In the genomic region with DNA sequence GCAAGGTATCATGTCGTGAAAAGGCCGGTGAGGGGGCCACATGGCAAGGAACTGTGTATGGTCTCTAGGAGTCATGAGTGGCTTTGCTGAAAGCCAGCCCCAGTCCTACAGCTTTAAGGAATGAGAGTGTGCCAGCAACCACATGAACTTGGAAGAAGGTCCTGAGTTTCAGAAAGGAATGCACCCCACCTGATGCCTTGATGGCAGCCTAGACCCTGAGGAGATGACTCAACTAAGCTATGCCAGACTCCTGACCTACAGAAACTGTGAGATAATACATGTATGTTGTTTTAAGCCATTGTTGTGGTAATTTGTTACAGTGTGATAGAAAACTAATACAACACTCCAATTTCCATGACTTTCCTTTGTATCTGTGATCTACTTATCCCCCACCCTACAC, we compare ENCODE assay signal across 1 cellular context.
TF ChIP-seq lines count a peak whose summit lies in the region.

No MANE protein-coding gene starts in this region.

TF ChIP-seq in WTC11, 78 proteins besides CTCF, POLR2A, EP300 and RAD21 (continued from another document):
- TF ChIP-seq, protein P1, sequence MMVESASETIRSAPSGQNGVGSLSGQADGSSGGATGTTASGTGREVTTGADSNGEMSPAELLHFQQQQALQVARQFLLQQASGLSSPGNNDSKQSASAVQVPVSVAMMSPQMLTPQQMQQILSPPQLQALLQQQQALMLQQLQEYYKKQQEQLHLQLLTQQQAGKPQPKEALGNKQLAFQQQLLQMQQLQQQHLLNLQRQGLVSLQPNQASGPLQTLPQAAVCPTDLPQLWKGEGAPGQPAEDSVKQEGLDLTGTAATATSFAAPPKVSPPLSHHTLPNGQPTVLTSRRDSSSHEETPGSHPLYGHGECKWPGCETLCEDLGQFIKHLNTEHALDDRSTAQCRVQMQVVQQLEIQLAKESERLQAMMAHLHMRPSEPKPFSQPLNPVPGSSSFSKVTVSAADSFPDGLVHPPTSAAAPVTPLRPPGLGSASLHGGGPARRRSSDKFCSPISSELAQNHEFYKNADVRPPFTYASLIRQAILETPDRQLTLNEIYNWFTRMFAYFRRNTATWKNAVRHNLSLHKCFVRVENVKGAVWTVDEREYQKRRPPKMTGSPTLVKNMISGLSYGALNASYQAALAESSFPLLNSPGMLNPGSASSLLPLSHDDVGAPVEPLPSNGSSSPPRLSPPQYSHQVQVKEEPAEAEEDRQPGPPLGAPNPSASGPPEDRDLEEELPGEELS (CRISPR knock-in tag; IDR thresholded peaks at IDR 0.05), result no peak
- TF ChIP-seq, protein P2, sequence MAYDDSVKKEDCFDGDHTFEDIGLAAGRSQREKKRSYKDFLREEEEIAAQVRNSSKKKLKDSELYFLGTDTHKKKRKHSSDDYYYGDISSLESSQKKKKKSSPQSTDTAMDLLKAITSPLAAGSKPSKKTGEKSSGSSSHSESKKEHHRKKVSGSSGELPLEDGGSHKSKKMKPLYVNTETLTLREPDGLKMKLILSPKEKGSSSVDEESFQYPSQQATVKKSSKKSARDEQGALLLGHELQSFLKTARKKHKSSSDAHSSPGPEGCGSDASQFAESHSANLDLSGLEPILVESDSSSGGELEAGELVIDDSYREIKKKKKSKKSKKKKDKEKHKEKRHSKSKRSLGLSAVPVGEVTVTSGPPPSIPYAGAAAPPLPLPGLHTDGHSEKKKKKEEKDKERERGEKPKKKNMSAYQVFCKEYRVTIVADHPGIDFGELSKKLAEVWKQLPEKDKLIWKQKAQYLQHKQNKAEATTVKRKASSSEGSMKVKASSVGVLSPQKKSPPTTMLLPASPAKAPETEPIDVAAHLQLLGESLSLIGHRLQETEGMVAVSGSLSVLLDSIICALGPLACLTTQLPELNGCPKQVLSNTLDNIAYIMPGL (CRISPR knock-in tag; IDR thresholded peaks at IDR 0.05), result no peak
- TF ChIP-seq, protein P3, sequence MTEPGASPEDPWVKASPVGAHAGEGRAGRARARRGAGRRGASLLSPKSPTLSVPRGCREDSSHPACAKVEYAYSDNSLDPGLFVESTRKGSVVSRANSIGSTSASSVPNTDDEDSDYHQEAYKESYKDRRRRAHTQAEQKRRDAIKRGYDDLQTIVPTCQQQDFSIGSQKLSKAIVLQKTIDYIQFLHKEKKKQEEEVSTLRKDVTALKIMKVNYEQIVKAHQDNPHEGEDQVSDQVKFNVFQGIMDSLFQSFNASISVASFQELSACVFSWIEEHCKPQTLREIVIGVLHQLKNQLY (CRISPR knock-in tag; IDR thresholded peaks at IDR 0.05), result no peak
- no peak for TF ChIP-seq ELF4 (CRISPR knock-in tag; IDR thresholded peaks at IDR 0.05; ENCODE audit: low read depth)
- TF ChIP-seq, protein P4, sequence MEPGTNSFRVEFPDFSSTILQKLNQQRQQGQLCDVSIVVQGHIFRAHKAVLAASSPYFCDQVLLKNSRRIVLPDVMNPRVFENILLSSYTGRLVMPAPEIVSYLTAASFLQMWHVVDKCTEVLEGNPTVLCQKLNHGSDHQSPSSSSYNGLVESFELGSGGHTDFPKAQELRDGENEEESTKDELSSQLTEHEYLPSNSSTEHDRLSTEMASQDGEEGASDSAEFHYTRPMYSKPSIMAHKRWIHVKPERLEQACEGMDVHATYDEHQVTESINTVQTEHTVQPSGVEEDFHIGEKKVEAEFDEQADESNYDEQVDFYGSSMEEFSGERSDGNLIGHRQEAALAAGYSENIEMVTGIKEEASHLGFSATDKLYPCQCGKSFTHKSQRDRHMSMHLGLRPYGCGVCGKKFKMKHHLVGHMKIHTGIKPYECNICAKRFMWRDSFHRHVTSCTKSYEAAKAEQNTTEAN (CRISPR knock-in tag; IDR thresholded peaks at IDR 0.05), result no peak
- TF ChIP-seq, protein P5, sequence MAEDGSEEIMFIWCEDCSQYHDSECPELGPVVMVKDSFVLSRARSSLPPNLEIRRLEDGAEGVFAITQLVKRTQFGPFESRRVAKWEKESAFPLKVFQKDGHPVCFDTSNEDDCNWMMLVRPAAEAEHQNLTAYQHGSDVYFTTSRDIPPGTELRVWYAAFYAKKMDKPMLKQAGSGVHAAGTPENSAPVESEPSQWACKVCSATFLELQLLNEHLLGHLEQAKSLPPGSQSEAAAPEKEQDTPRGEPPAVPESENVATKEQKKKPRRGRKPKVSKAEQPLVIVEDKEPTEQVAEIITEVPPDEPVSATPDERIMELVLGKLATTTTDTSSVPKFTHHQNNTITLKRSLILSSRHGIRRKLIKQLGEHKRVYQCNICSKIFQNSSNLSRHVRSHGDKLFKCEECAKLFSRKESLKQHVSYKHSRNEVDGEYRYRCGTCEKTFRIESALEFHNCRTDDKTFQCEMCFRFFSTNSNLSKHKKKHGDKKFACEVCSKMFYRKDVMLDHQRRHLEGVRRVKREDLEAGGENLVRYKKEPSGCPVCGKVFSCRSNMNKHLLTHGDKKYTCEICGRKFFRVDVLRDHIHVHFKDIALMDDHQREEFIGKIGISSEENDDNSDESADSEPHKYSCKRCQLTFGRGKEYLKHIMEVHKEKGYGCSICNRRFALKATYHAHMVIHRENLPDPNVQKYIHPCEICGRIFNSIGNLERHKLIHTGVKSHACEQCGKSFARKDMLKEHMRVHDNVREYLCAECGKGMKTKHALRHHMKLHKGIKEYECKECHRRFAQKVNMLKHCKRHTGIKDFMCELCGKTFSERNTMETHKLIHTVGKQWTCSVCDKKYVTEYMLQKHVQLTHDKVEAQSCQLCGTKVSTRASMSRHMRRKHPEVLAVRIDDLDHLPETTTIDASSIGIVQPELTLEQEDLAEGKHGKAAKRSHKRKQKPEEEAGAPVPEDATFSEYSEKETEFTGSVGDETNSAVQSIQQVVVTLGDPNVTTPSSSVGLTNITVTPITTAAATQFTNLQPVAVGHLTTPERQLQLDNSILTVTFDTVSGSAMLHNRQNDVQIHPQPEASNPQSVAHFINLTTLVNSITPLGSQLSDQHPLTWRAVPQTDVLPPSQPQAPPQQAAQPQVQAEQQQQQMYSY (CRISPR knock-in tag; IDR thresholded peaks at IDR 0.05), result no peak
- no peak for TF ChIP-seq TEAD4 (CRISPR knock-in tag; IDR thresholded peaks at IDR 0.05)
- TF ChIP-seq ATF1 (CRISPR knock-in tag; IDR thresholded peaks at IDR 0.05), result no peak
- TF ChIP-seq, protein P6, sequence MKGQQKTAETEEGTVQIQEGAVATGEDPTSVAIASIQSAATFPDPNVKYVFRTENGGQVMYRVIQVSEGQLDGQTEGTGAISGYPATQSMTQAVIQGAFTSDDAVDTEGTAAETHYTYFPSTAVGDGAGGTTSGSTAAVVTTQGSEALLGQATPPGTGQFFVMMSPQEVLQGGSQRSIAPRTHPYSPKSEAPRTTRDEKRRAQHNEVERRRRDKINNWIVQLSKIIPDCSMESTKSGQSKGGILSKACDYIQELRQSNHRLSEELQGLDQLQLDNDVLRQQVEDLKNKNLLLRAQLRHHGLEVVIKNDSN (CRISPR knock-in tag; IDR thresholded peaks at IDR 0.05), result no peak
